14 cellular contexts compared by ENCODE assay signal in the genomic region with DNA sequence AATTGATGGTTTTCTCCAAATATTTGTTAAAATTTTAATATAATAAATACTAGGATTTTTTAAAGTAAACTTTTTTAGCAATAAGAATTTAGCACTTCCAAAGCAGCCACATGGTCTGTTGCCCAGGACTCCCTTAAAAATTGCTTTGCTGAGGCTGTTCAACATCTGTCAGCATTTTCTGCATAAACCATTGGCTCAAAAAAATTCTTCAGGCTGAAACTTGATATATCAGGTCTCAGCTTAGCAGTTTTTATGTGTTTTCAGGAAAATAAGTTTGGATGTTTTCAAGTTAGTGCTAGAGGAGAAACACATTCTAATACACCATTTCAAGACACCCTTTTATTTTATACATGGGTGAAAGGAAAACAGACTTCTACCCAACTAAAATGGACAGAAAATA.
DNase-seq lines count a peak whose midpoint lies in the region; ATAC-seq and TF ChIP-seq lines count a peak whose summit lies in the region.
"Had no signal": no experiment of that assay in that cellular context is flagged by ENCODE, and none has a peak within 500 bp of the region (broad histone marks: within the 10 kb centered on the region; RNA-seq: fewer than 3 reads in every experiment).

No MANE protein-coding gene starts in this region.

- H3K36me3 ChIP-seq in HCT116 (ENCODE audit: control insufficient read depth in 1 of 2, insufficient read depth in 2 of 2, low read length in 2 of 2) (no peaks in the 10 kb centered on the region), fibroblast of lung (ENCODE audit: control insufficient read depth, insufficient read depth, low read length) (no peaks in the 10 kb centered on the region), Karpas-422 (ENCODE audit: insufficient read depth, low read length) (no peaks in the 10 kb centered on the region), WERI-Rb-1 (no peaks in the 10 kb centered on the region)

- H3K4me3 Mint-ChIP-seq in T-helper 17 cell, result no peak overlapping the region
- H3K4me3 Mint-ChIP-seq: naive B cell had no signal

- intact Hi-C loops in HCT116 (cut with micrococcal nuclease), result no loop called here

- H3K4me1 Mint-ChIP-seq in T-helper 17 cell, result peaks cover 17% of the 10 kb centered on the region

- no peaks in the 10 kb centered on the region for H3K27me3 Mint-ChIP-seq in T-helper 17 cell
- H3K27me3 Mint-ChIP-seq: naive B cell had no signal

- peaks cover 31 to 33% of the 10 kb centered on the region in 2 experiments for H3K4me1 ChIP-seq in HCT116 (ENCODE audit: control insufficient read depth in 1 of 2, insufficient read depth in 2 of 2, low read length in 2 of 2)
- peaks cover 10% of the 10 kb centered on the region for H3K4me1 ChIP-seq in fibroblast of lung (ENCODE audit: control insufficient read depth, extremely low read depth, insufficient read depth, low read length)
- no peaks in the 10 kb centered on the region for H3K4me1 ChIP-seq in Karpas-422 (ENCODE audit: low read length)

- TF ChIP-seq CTCF in HCT116 (IDR thresholded peaks at IDR 0.05 in 2 of 3, conservative IDR thresholded peaks at IDR 0.05 in 1 of 3; ENCODE audit: borderline replicate concordance in 1 of 3, insufficient read depth in 1 of 3, low read depth in 2 of 3, low read length in 2 of 3) (no peak), fibroblast of lung (conservative IDR thresholded peaks at IDR 0.05 in 1 of 2, IDR thresholded peaks at IDR 0.05 in 1 of 2; ENCODE audit: low read depth in 1 of 2, low read length in 2 of 2) (no peak), WERI-Rb-1 (IDR thresholded peaks at IDR 0.05; ENCODE audit: low read depth, low read length) (no peak)

- H4K20me1 ChIP-seq in HCT116 (ENCODE audit: insufficient read depth) (no peaks in the 10 kb centered on the region), fibroblast of lung (ENCODE audit: control insufficient read depth, extremely low read depth, insufficient read depth, low read length) (no peaks in the 10 kb centered on the region), Karpas-422 (ENCODE audit: insufficient read depth, low read depth, low read length) (no peaks in the 10 kb centered on the region)

- in situ Hi-C loops in SK-MEL-5 (cut with HindIII; ENCODE audit: low pct_unique_long_range_greater_than_20kb, low sequenced_read_pairs), result no loop called here

- peak overlapping the region; percentile 73 for H3K4me2 ChIP-seq in HCT116 (ENCODE audit: low read length)
- no peak overlapping the region for H3K4me2 ChIP-seq in fibroblast of lung (ENCODE audit: extremely low read depth, insufficient read depth, low read length)
- H3K4me2 ChIP-seq in Karpas-422 (ENCODE audit: low read depth, low read length, poor library complexity, severe bottlenecking), result no peak overlapping the region

- no peaks in the 10 kb centered on the region for H3K79me2 ChIP-seq in HCT116 (ENCODE audit: insufficient read depth, low read length)
- H3K79me2 ChIP-seq in fibroblast of lung (ENCODE audit: control insufficient read depth, insufficient read depth, low read length), result no peaks in the 10 kb centered on the region
- no peaks in the 10 kb centered on the region for H3K79me2 ChIP-seq in Karpas-422 (ENCODE audit: low read length)

- TF ChIP-seq POLR2A in HCT116 (IDR thresholded peaks at IDR 0.05; ENCODE audit: borderline replicate concordance, extremely low read depth, insufficient read depth, insufficient read length), result no peak

- CTCF ChIA-PET in HCT116 (lab: Charles Lee), result interaction anchor here (1.0 kb wide), 1 partner anchor 48 kb away, joined by 3 read pairs; no protein-coding TSS in a partner anchor

- no peak for TF ChIP-seq RAD21 in HCT116 (IDR thresholded peaks at IDR 0.05; ENCODE audit: low read depth)

- H3K27ac ChIP-seq in HCT116 (ENCODE audit: low read depth, low read length), result peak overlapping the region; percentile 37; the same call in 1 of the 2 replicates
- H3K27ac ChIP-seq in fibroblast of lung (ENCODE audit: insufficient read depth, low read length), result no peak overlapping the region
- H3K27ac ChIP-seq in skin epidermis, result peak overlapping the region in 12 of 21 experiments; percentile 1 to 70 (median 32)
- H3K27ac ChIP-seq in Karpas-422 (ENCODE audit: low read length), result no peak overlapping the region
- no peak overlapping the region for H3K27ac ChIP-seq in WERI-Rb-1
- H3K27ac ChIP-seq: RWPE1, testis had no signal

- DNase-seq in HCT116 (ENCODE audit: low read depth, low spot score) (no peak), SK-MEL-5 (ENCODE audit: low read depth, low spot score) (peak; percentile 4), fibroblast of lung (ENCODE audit: low read depth in 2 of 2) (peak; percentile 53 to 69), Karpas-422 (no peak), WERI-Rb-1 (no peak), T-helper 17 cell (no peak)
- DNase-seq: activated naive CD4-positive, alpha-beta T cell treated with anti-CD3 and anti-CD28 coated beads, Interleukin-2, amount 50 U/mL, for 16 hours; Caco-2; MM.1S; naive B cell; NCI-H226; testis had no signal

- H3K27me3 ChIP-seq in HCT116 (ENCODE audit: insufficient read depth, low read length) (no peaks in the 10 kb centered on the region; the same call in 1 of the 2 replicates), fibroblast of lung (ENCODE audit: control insufficient read depth, insufficient read depth, low read length) (no peaks in the 10 kb centered on the region), Karpas-422 (ENCODE audit: low read length) (no peaks in the 10 kb centered on the region), WERI-Rb-1 (ENCODE audit: insufficient read depth, low read depth, severe bottlenecking) (no peaks in the 10 kb centered on the region)
- H3K27me3 ChIP-seq: testis had no signal

- no peaks in the 10 kb centered on the region for H3K9me3 ChIP-seq in HCT116 (ENCODE audit: control insufficient read depth in 1 of 2, insufficient read depth in 1 of 2, low read depth in 1 of 2, low read length in 2 of 2)
- no peaks in the 10 kb centered on the region for H3K9me3 ChIP-seq in fibroblast of lung (ENCODE audit: control insufficient read depth, insufficient read depth, low read depth, low read length)
- no peaks in the 10 kb centered on the region for H3K9me3 ChIP-seq in Karpas-422 (ENCODE audit: low read length)
- peaks cover 6% of the 10 kb centered on the region for H3K9me3 ChIP-seq in WERI-Rb-1 (ENCODE audit: severe bottlenecking)
- no peaks in the 10 kb centered on the region for H3K9me3 ChIP-seq in T-helper 17 cell (ENCODE audit: control insufficient read depth, low read length, poor library complexity, severe bottlenecking)
- H3K9me3 ChIP-seq: testis had no signal

- no peaks in the 10 kb centered on the region for H3K36me3 Mint-ChIP-seq in T-helper 17 cell (ENCODE audit: low read depth)

- ATAC-seq in HCT116 (no peak), T-helper 17 cell (no peak)

- POLR2A ChIA-PET in HCT116 (lab: Charles Lee), result no interaction called here

- H3K4me3 ChIP-seq in HCT116 (replicated peaks in 1 of 2; ENCODE audit: low read depth in 1 of 2, low read length in 2 of 2) (peak overlapping the region in 1 of 2 experiments; percentile 37; a peak in 2 of 4 replicates), fibroblast of lung (replicated peaks in 1 of 4; ENCODE audit: control extremely low read depth in 1 of 4, insufficient read depth in 1 of 4, low read depth in 3 of 4, low read length in 4 of 4) (no peak overlapping the region), skin epidermis (no peak overlapping the region), Karpas-422 (ENCODE audit: low read length) (no peak overlapping the region), WERI-Rb-1 (ENCODE audit: low read depth, low read length) (no peak overlapping the region)
- H3K4me3 ChIP-seq: testis had no signal

- RAD21 ChIA-PET in HCT116 (lab: Charles Lee; ENCODE audit: low non-redundant PET in 1 of 2, low total read pairs in 2 of 2, uncharacterized antibody in 2 of 2, unreplicated experiment in 2 of 2), result no interaction called here

- no peak overlapping the region for H3K27ac Mint-ChIP-seq in T-helper 17 cell
- H3K27ac Mint-ChIP-seq: naive B cell had no signal

- no peaks in the 10 kb centered on the region for H3K9me2 ChIP-seq in HCT116 (ENCODE audit: insufficient read depth)
- no peaks in the 10 kb centered on the region for H3K9me2 ChIP-seq in Karpas-422 (replicated peaks; ENCODE audit: insufficient read depth, low read length)

- H2AFZ ChIP-seq in HCT116 (ENCODE audit: low read depth, low read length, poor library complexity, severe bottlenecking) (peak overlapping the region; percentile 6), fibroblast of lung (ENCODE audit: low read length) (no peak overlapping the region), Karpas-422 (ENCODE audit: low read length) (no peak overlapping the region)

- BruUV-seq in HCT116 (replicated peaks; lab: Mats Ljungman, UMichigan), result no TSS peak

- H3K9ac ChIP-seq in HCT116 (ENCODE audit: low read length) (no peak overlapping the region), fibroblast of lung (ENCODE audit: insufficient read depth, low read length) (no peak overlapping the region), Karpas-422 (ENCODE audit: low read length) (no peak overlapping the region)

TF ChIP-seq in HCT116, 20 proteins besides CTCF, POLR2A, EP300 and RAD21 (continues in another document):
- TF ChIP-seq, protein P1, sequence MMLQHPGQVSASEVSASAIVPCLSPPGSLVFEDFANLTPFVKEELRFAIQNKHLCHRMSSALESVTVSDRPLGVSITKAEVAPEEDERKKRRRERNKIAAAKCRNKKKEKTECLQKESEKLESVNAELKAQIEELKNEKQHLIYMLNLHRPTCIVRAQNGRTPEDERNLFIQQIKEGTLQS (IDR thresholded peaks at IDR 0.05), result no peak
- TF ChIP-seq CEBPB (IDR thresholded peaks at IDR 0.05; ENCODE audit: low read depth), result no peak

Comparison
In these comparisons a context has a peak if more than half of its experiments do, and no peak if none do; other contexts are left out.
1. DNase-seq: peak in SK-MEL-5 (single experiment) and fibroblast of lung (2 of 2); none in HCT116 (single experiment), Karpas-422 (single experiment), WERI-Rb-1 (single experiment) and T-helper 17 cell (0 of 3).
2. H3K27ac ChIP-seq: peak in HCT116 (single experiment) and skin epidermis (12 of 21); none in fibroblast of lung (single experiment), Karpas-422 (single experiment) and WERI-Rb-1 (single experiment).